In the genomic region with DNA sequence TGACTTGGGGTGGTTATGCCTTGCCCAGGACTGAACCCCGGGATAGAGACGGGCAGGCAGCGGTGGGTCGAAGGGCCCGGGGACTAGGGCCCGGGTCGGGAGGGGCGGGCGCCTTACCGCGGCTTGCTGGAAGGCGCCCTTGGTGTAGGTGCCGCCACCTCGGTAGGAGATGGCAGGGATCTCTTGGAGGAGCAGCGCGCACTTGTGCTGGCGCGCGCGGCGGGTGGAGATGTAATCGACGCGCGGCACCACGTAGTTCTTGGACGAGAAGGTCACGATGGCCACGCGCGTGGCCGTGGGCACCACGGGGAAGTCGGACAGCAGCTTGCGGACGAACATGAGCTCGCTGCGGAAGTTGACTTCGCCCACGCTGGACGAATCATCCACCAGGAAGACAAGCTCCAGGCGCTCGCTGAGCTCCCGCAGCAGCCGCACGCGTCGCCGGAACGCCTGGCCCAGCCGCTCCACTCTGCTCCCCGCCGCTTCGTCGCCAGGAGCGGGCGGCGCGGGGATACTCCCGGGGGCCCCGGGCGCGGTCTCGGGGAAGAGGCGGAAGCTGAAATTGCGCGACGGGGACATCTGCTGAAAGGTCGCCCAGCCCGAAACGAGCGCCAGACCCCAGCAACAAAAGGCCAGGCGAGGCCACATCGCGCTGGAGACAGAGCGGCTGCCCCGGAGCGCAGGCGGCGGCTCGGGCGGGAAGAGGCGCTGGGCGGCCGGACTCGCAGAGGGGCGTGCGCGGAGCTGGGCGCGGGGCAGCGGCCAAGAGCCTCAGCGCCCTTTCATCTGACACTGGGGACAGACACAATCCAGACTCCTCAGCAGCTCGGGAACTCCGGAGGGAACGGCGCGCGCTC, we compare ENCODE assay signal across 8 cellular contexts. TPM values are rescaled to one million over a fixed set of nuclear protein-coding genes. Genes with fewer than 3 reads are reported as not detected.
DNase-seq lines count a peak whose midpoint lies in the region; ATAC-seq lines count a peak whose summit lies in the region.

A gene (minus strand): TSS at position 846 of the 857 bp plus-strand sequence. CDS start 198 bp downstream, at position 648.

- no peaks in the 10 kb centered on the region for H3K9me3 ChIP-seq in T-helper 17 cell (ENCODE audit: control insufficient read depth, low read length, poor library complexity, severe bottlenecking)

- H3K27ac ChIP-seq in skin epidermis = peak within 1 kb of the TSS in 17 of 21 experiments; percentile 41 to 86 (median 68)

- ATAC-seq in HG03280 (IDR thresholded peaks at IDR 0.05; ENCODE audit: unreplicated experiment) (no peak), T-helper 17 cell (no peak)

- peak; percentile 41 for DNase-seq in AG08395 (ENCODE audit: low spot score)
- peak; percentile 42 for DNase-seq in LHCN-M2 (ENCODE audit: low read depth)
- DNase-seq in cerebellar cortex (ENCODE audit: low spot score) = peak; percentile 67
- peak; percentile 81 for DNase-seq in iris pigment epithelial cell (ENCODE audit: low read depth)
- no peak for DNase-seq in activated effector memory CD4-positive, alpha-beta T cell treated with Interleukin-2 at 50 U/mL for 16 hours
- DNase-seq in T-helper 17 cell = no peak

- H3K4me3 ChIP-seq in skin epidermis = peak within 1 kb of the TSS; percentile 21 to 49 (median 37)

- H3K4me3 Mint-ChIP-seq in T-helper 17 cell = no peak within 1 kb of the TSS

- peaks cover 32% of the 10 kb centered on the region for H3K27me3 Mint-ChIP-seq in T-helper 17 cell

- H3K36me3 Mint-ChIP-seq in T-helper 17 cell (ENCODE audit: low read depth) = no peaks in the 10 kb centered on the region

- H3K27ac Mint-ChIP-seq in T-helper 17 cell = no peak within 1 kb of the TSS

- peaks cover 2% of the 10 kb centered on the region for H3K4me1 Mint-ChIP-seq in T-helper 17 cell

RNA-seq across cellular contexts. Expression of the gene that starts here (rescaled TPM):
- total RNA-seq in LHCN-M2 (2014; rRNA removed) (1.0 and 1.3 TPM in 2 replicates), T-helper 17 cell (under 1 TPM; 0.08 to 0.17 TPM)
- 0.30 TPM for polyA plus RNA-seq in LHCN-M2 (2012)

Comparison
In these comparisons a context has a peak if more than half of its experiments do, and no peak if none do; other contexts are left out.
1. DNase-seq: peak in AG08395 (single experiment), LHCN-M2 (single experiment), cerebellar cortex (single experiment) and iris pigment epithelial cell (single experiment); none in activated effector memory CD4-positive, alpha-beta T cell treated with Interleukin-2 at 50 U/mL for 16 hours (single experiment) and T-helper 17 cell (0 of 3).